8 cellular contexts compared by ENCODE assay signal in genomic region chr11:61971177-61972111, GRCh38. TPM values are rescaled to one million over a fixed set of nuclear protein-coding genes. Genes with fewer than 3 reads are reported as not detected.
DNase-seq lines count a peak whose midpoint lies in the region; ATAC-seq, FAIRE-seq and TF ChIP-seq lines count a peak whose summit lies in the region.

No MANE protein-coding gene starts in this region.

- DNase-seq in EL = peak; percentile 99
- peak; percentile 98 for DNase-seq in RCC 7860 (ENCODE audit: low spot score)
- peak; percentile 96 for DNase-seq in amniotic stem cell (lab: John Stamatoyannopoulos, UW)
- DNase-seq in heart right ventricle = peak; percentile 97 to 99
- DNase-seq in NCI-H524 (lab: John Stamatoyannopoulos, UW) = no peak

- H3K9me3 Mint-ChIP-seq in IgD-negative memory B cell = no peaks in the 10 kb centered on the region

- no peak overlapping the region for H3K9ac ChIP-seq in parathyroid adenoma

- H3K27ac ChIP-seq in heart right ventricle (peak overlapping the region; percentile 86 to 100 (median 95)), parathyroid adenoma (peak overlapping the region; percentile 87)

- TF ChIP-seq CTCF in heart right ventricle (IDR thresholded peaks at IDR 0.05) (no peak), parathyroid adenoma (IDR thresholded peaks at IDR 0.05) (no peak)

- WGBS in heart right ventricle, 2 donors = 9 to 14% methylated on average over 16 of the region's 16 CpGs

- H3K4me1 Mint-ChIP-seq in IgD-negative memory B cell = peaks cover 25 to 33% (median 30%) of the 10 kb centered on the region in 3 donors

- peak; percentile 64 to 85 (median 80) for ATAC-seq in heart right ventricle
- ATAC-seq in GM19035 (IDR thresholded peaks at IDR 0.05; ENCODE audit: unreplicated experiment) = no peak

- H3K9me3 ChIP-seq in heart right ventricle (no peaks in the 10 kb centered on the region), parathyroid adenoma (ENCODE audit: control insufficient read depth, low read length) (no peaks in the 10 kb centered on the region)

- H3K27me3 Mint-ChIP-seq in IgD-negative memory B cell = peaks cover 1% of the 10 kb centered on the region

- peak overlapping the region; percentile 53 for H3K4me2 ChIP-seq in parathyroid adenoma (ENCODE audit: low read length)

- H3K4me3 ChIP-seq in heart right ventricle (peak overlapping the region in 3 of 10 donors; percentile 7 to 28 (median 23)), parathyroid adenoma (ENCODE audit: low read depth, low read length) (peak overlapping the region; percentile 33)

- peak overlapping the region; percentile 79 for H2AFZ ChIP-seq in parathyroid adenoma

- peak overlapping the region; percentile 11 to 61 (median 32) for H3K4me3 Mint-ChIP-seq in IgD-negative memory B cell

- peaks cover 3% of the 10 kb centered on the region for H3K79me2 ChIP-seq in parathyroid adenoma

- H3K36me3 ChIP-seq in heart right ventricle (peaks cover 0 to 4% (median 0%) of the 10 kb centered on the region in 9 donors), parathyroid adenoma (ENCODE audit: control insufficient read depth, insufficient read depth, low read length) (no peaks in the 10 kb centered on the region)

- H3K36me3 Mint-ChIP-seq in IgD-negative memory B cell = peaks cover 1% of the 10 kb centered on the region

- H3K27me3 ChIP-seq in heart right ventricle (no peaks in the 10 kb centered on the region), parathyroid adenoma (ENCODE audit: control insufficient read depth, insufficient read depth, low read length) (no peaks in the 10 kb centered on the region)

- peak overlapping the region; percentile 36 to 60 (median 60) for H3K27ac Mint-ChIP-seq in IgD-negative memory B cell

- intact Hi-C loops in heart right ventricle (cut with DNase I) = loop anchor here in 5 of 10 donors (2.0 to 10.0 kb wide), 3 partner anchors 53 to 154 kb away; partner anchors contain the start of gene FADS1 (in 1 of the 5)

- FAIRE-seq in RCC 7860 (lab: Jason Lieb, UNC) = peak; percentile 70

- H3K4me1 ChIP-seq in heart right ventricle (peaks cover 23 to 84% (median 75%) of the 10 kb centered on the region in 9 donors), parathyroid adenoma (peaks cover 28% of the 10 kb centered on the region)

RNA-seq across cellular contexts. Expression of gene FTH1, which starts 4.0 kb away (rescaled TPM):
- 4,223 TPM for polyA plus RNA-seq in IgD-negative memory B cell
- 1,000 to 10,000 TPM; 2,008 to 4,360 (median 2,962) TPM for total RNA-seq in heart right ventricle
- 1,000 to 10,000 TPM; 1,346 to 5,199 TPM for polyA plus RNA-seq in heart right ventricle

RNA-seq across cellular contexts. Expression of gene BEST1, which starts 21.3 kb away (rescaled TPM):
- polyA plus RNA-seq in IgD-negative memory B cell (1.2 TPM), heart right ventricle (1 to 10 TPM; 3.3 to 4.9 TPM)
- 1 to 10 TPM in 5 of 10 donors, under 1 TPM in 5; 0.39 to 1.8 (median 1.2) TPM for total RNA-seq in heart right ventricle

RNA-seq across cellular contexts. Expression of gene RAB3IL1, which starts 54.1 kb away (rescaled TPM):
- polyA plus RNA-seq in IgD-negative memory B cell (not detected), heart right ventricle (1 to 10 TPM; 8.2 to 9.7 TPM)
- total RNA-seq in heart right ventricle = 10 to 100 TPM in 3 of 10 donors, 1 to 10 TPM in 7; 3.7 to 11.1 (median 6.6) TPM

Comparison
In these comparisons a context has a peak if more than half of its experiments do, and no peak if none do; other contexts are left out.
1. DNase-seq: peak in EL (single experiment), RCC 7860 (single experiment), amniotic stem cell (single experiment) and heart right ventricle (2 of 2); none in NCI-H524 (0 of 2).